ENCODE assay signal across 15 cellular contexts in the genomic region with DNA sequence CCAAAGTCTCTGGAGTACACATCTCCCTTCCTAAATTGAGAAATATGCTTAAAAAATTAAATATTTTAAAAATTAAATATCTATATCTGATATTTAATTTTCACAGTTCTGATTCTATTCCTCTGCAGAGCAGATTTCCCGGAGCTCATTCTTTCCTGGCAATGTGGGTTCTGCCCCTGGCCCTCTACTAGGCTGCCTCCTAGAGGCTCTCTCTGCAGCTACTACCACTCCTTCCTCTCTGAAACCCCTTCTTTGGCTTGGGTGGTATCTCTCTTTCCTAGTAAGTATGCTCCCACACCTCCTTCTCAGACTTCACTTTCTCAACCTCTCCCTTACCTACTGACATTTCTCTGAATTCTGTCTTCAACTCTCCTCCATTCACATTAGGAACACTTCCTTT. TPM values are rescaled to one million over a fixed set of nuclear protein-coding genes. Genes with fewer than 3 reads are reported as not detected.
DNase-seq lines count a peak whose midpoint lies in the region; ATAC-seq, FAIRE-seq and TF ChIP-seq lines count a peak whose summit lies in the region.
"Had no signal": no experiment of that assay in that cellular context is flagged by ENCODE, and none has a peak within 500 bp of the region (broad histone marks: within the 10 kb centered on the region; RNA-seq: fewer than 3 reads in every experiment).

No MANE protein-coding gene starts in this region.

- H3K4me3 ChIP-seq in kidney (ENCODE audit: low read length in 2 of 2) = no peak overlapping the region
- H3K4me3 ChIP-seq: gastrocnemius medialis, MG63, sigmoid colon had no signal

- TF ChIP-seq CTCF in AG09319 (IDR thresholded peaks at IDR 0.05; ENCODE audit: low read depth, low read length) (peak; percentile 62), kidney (IDR thresholded peaks at IDR 0.05; ENCODE audit: borderline replicate concordance, extremely low read depth, insufficient read depth) (peak; percentile 8)

- no peak overlapping the region for H3K27ac ChIP-seq in kidney (ENCODE audit: low read depth in 2 of 2, low read length in 2 of 2)
- H3K27ac ChIP-seq: gastrocnemius medialis, sigmoid colon had no signal

- no peak for FAIRE-seq in kidney (lab: Jason Lieb, UNC)

- H3K4me3 Mint-ChIP-seq in activated CD4-positive, alpha-beta T cell treated with anti-CD3 and anti-CD28 coated beads, Interleukin-2, amount 10 ng/mL, durations not matched to agents 24 days and 14 days = no peak overlapping the region
- H3K4me3 Mint-ChIP-seq: CD8-positive, alpha-beta memory T cell; mesothelial cell of epicardium had no signal

- no peaks in the 10 kb centered on the region for H3K9me3 Mint-ChIP-seq in activated CD4-positive, alpha-beta T cell treated with anti-CD3 and anti-CD28 coated beads, Interleukin-2, amount 10 ng/mL, durations not matched to agents 24 days and 14 days
- H3K9me3 Mint-ChIP-seq: CD8-positive, alpha-beta memory T cell had no signal

- no peaks in the 10 kb centered on the region for H3K4me1 ChIP-seq in kidney (ENCODE audit: control insufficient read depth in 1 of 2, insufficient read depth in 1 of 2, low read depth in 1 of 2, low read length in 2 of 2)
- H3K4me1 ChIP-seq: gastrocnemius medialis, sigmoid colon had no signal

- H3K9ac ChIP-seq in kidney (ENCODE audit: low read length in 2 of 2) = no peak overlapping the region

- intact Hi-C loops in kidney (cut with DNase I) = no loop called here
- intact Hi-C loops in activated CD4-positive, alpha-beta T cell treated with anti-CD3 and anti-CD28 coated beads, Interleukin-2, amount 10 ng/mL, durations not matched to agents 24 days and 14 days (cut with micrococcal nuclease) = no loop called here

- H3K36me3 ChIP-seq in kidney (ENCODE audit: control insufficient read depth in 1 of 2, insufficient read depth in 2 of 2, low read length in 2 of 2) = no peaks in the 10 kb centered on the region
- H3K36me3 ChIP-seq: gastrocnemius medialis, MG63, sigmoid colon had no signal

- no peak overlapping the region for H3K27ac Mint-ChIP-seq in activated CD4-positive, alpha-beta T cell treated with anti-CD3 and anti-CD28 coated beads, Interleukin-2, amount 10 ng/mL, durations not matched to agents 24 days and 14 days
- H3K27ac Mint-ChIP-seq: CD8-positive, alpha-beta memory T cell; mesothelial cell of epicardium had no signal

- H3K4me1 Mint-ChIP-seq in activated CD4-positive, alpha-beta T cell treated with anti-CD3 and anti-CD28 coated beads, Interleukin-2, amount 10 ng/mL, durations not matched to agents 24 days and 14 days = no peaks in the 10 kb centered on the region
- H3K4me1 Mint-ChIP-seq: CD8-positive, alpha-beta memory T cell had no signal

- no peak for ATAC-seq in GM21526 (IDR thresholded peaks at IDR 0.05; ENCODE audit: low FRiP score, unreplicated experiment)
- ATAC-seq: gastrocnemius medialis had no signal

- peaks cover 2% of the 10 kb centered on the region for H3K27me3 Mint-ChIP-seq in activated CD4-positive, alpha-beta T cell treated with anti-CD3 and anti-CD28 coated beads, Interleukin-2, amount 10 ng/mL, durations not matched to agents 24 days and 14 days
- H3K27me3 Mint-ChIP-seq: CD8-positive, alpha-beta memory T cell had no signal

- H3K36me3 Mint-ChIP-seq in activated CD4-positive, alpha-beta T cell treated with anti-CD3 and anti-CD28 coated beads, Interleukin-2, amount 10 ng/mL, durations not matched to agents 24 days and 14 days (ENCODE audit: low read depth) = no peaks in the 10 kb centered on the region
- H3K36me3 Mint-ChIP-seq: mesothelial cell of epicardium had no signal

- no peaks in the 10 kb centered on the region for H3K9me3 ChIP-seq in kidney (ENCODE audit: control insufficient read depth in 1 of 2, low read length in 2 of 2)
- H3K9me3 ChIP-seq: gastrocnemius medialis, MG63, sigmoid colon had no signal

- no peak for DNase-seq in AG09319 (ENCODE audit: extremely low read depth, low read depth)
- peak; percentile 29 for DNase-seq in HCEC 1CT
- DNase-seq in cerebellar cortex (ENCODE audit: low spot score) = peak; percentile 1
- DNase-seq in kidney = no peak
- no peak for DNase-seq in NCI-H187 treated with DMSO at 0.1 percent for 48 hours (lab: John Stamatoyannopoulos, UW)
- DNase-seq in activated CD4-positive, alpha-beta T cell treated with anti-CD3 and anti-CD28 coated beads, Interleukin-2, amount 10 ng/mL, durations not matched to agents 24 days and 14 days = no peak
- no peak for DNase-seq in NCI-H1930 (lab: John Stamatoyannopoulos, UW)
- DNase-seq: CD8-positive, alpha-beta memory T cell; gastrocnemius medialis; MG63; NCI-H526; sigmoid colon; T-helper 1 cell had no signal

RNA-seq across cellular contexts. Expression of gene RPGR, which starts 45.3 kb away (rescaled TPM):
- 23.0 TPM for total RNA-seq in kidney
- 5.4 TPM for polyA plus RNA-seq in kidney (ENCODE audit: insufficient read depth, low read depth, low replicate concordance)
- total RNA-seq in activated CD4-positive, alpha-beta T cell treated with anti-CD3 and anti-CD28 coated beads, Interleukin-2, amount 10 ng/mL, durations not matched to agents 24 days and 14 days = 7.7 and 8.6 TPM in 2 replicates

Comparison
In these comparisons a context has a peak if more than half of its experiments do, and no peak if none do; other contexts are left out.
1. DNase-seq: peak in HCEC 1CT (single experiment) and cerebellar cortex (single experiment); none in AG09319 (single experiment), kidney (single experiment), NCI-H187 treated with DMSO at 0.1 percent for 48 hours (single experiment), activated CD4-positive, alpha-beta T cell treated with anti-CD3 and anti-CD28 coated beads, Interleukin-2, amount 10 ng/mL, durations not matched to agents 24 days and 14 days (single experiment) and NCI-H1930 (0 of 2).